8 cellular contexts compared by ENCODE assay signal in genomic region chr21:45011911-45012660, GRCh38.
A peak's percentile ranks its signal among the peaks of the same experiment; 100 is the strongest.
DNase-seq lines count a peak whose midpoint lies in the region; TF ChIP-seq lines count a peak whose summit lies in the region.

No MANE protein-coding gene starts in this region.

- H3K4me3 Mint-ChIP-seq in neural crest cell: no peak overlapping the region
- H3K4me3 Mint-ChIP-seq in activated T-cell treated with anti-CD3 and anti-CD28 coated beads, Interleukin-2, amount 50 U/mL, for 24 hours: no peak overlapping the region

- TF ChIP-seq CTCF in BJ (IDR thresholded peaks at IDR 0.05; ENCODE audit: insufficient read depth, low read depth, low read length): peak; percentile 46
- no peak for TF ChIP-seq CTCF in epithelial cell of esophagus (IDR thresholded peaks at IDR 0.05; ENCODE audit: insufficient read depth, low read depth, low read length, missing control alignments)
- peak; percentile 13 for TF ChIP-seq CTCF in neural crest cell (conservative IDR thresholded peaks at IDR 0.05)
- no peak for TF ChIP-seq CTCF in tibial nerve (IDR thresholded peaks at IDR 0.05)

- H3K36me3 ChIP-seq in BJ (ENCODE audit: control insufficient read depth, insufficient read depth, low read length) (no peaks in the 10 kb centered on the region), tibial nerve (no peaks in the 10 kb centered on the region)

- TF ChIP-seq EP300 in tibial nerve (IDR thresholded peaks at IDR 0.05): no peak

- no peak for TF ChIP-seq POLR2A in tibial nerve (IDR thresholded peaks at IDR 0.05)

- POLR2A ChIA-PET in BJ (lab: Charles Lee): no interaction called here

- no peaks in the 10 kb centered on the region for H3K36me3 Mint-ChIP-seq in neural crest cell (ENCODE audit: low read depth)
- H3K36me3 Mint-ChIP-seq in activated T-cell treated with anti-CD3 and anti-CD28 coated beads, Interleukin-2, amount 50 U/mL, for 24 hours (ENCODE audit: low read depth): no peaks in the 10 kb centered on the region

- H3K27me3 ChIP-seq in BJ (ENCODE audit: control insufficient read depth, insufficient read depth, low read length) (no peaks in the 10 kb centered on the region), tibial nerve (no peaks in the 10 kb centered on the region)

- no peaks in the 10 kb centered on the region for H3K9me3 Mint-ChIP-seq in neural crest cell
- H3K9me3 Mint-ChIP-seq in activated T-cell treated with anti-CD3 and anti-CD28 coated beads, Interleukin-2, amount 50 U/mL, for 24 hours: no peaks in the 10 kb centered on the region

- DNase-seq in BJ (ENCODE audit: low read depth) (peak; percentile 58), M059J (ENCODE audit: low read depth) (peak; percentile 98), epithelial cell of esophagus (ENCODE audit: low read depth) (peak; percentile 92), neural crest cell (ENCODE audit: low read depth, low spot score) (no peak), NCI-H187 treated with DMSO at 0.1 percent for 48 hours (lab: John Stamatoyannopoulos, UW) (no peak), tibial nerve (ENCODE audit: low spot score in 2 of 2) (no peak), NCI-H1930 (lab: John Stamatoyannopoulos, UW) (no peak)
- no peak for DNase-seq in activated T-cell treated with anti-CD3 and anti-CD28 coated beads, Interleukin-2, amount 50 U/mL, for 24 hours

- no peaks in the 10 kb centered on the region for H3K9me3 ChIP-seq in tibial nerve

- H3K27me3 Mint-ChIP-seq in neural crest cell (ENCODE audit: low read depth): peaks cover 62% of the 10 kb centered on the region
- H3K27me3 Mint-ChIP-seq in activated T-cell treated with anti-CD3 and anti-CD28 coated beads, Interleukin-2, amount 50 U/mL, for 24 hours: peaks cover 29% of the 10 kb centered on the region

- WGBS in tibial nerve, 2 donors: 53 to 71% methylated on average over 21 to 30 of the region's 30 CpGs

- no peak overlapping the region for H3K27ac ChIP-seq in tibial nerve

- H3K4me3 ChIP-seq in BJ (ENCODE audit: low read depth, low read length) (no peak overlapping the region), epithelial cell of esophagus (ENCODE audit: low read length) (no peak overlapping the region), tibial nerve (no peak overlapping the region)

- peak overlapping the region; percentile 64 for H3K27ac Mint-ChIP-seq in neural crest cell (ENCODE audit: unreplicated experiment)
- H3K27ac Mint-ChIP-seq in activated T-cell treated with anti-CD3 and anti-CD28 coated beads, Interleukin-2, amount 50 U/mL, for 24 hours: no peak overlapping the region

- H3K4me1 Mint-ChIP-seq in neural crest cell: peaks cover 69% of the 10 kb centered on the region
- no peaks in the 10 kb centered on the region for H3K4me1 Mint-ChIP-seq in activated T-cell treated with anti-CD3 and anti-CD28 coated beads, Interleukin-2, amount 50 U/mL, for 24 hours (ENCODE audit: low read depth)

- peaks cover 0 to 14% (median 0%) of the 10 kb centered on the region in 4 donors for H3K4me1 ChIP-seq in tibial nerve

- CTCF ChIA-PET in BJ (lab: Yijun Ruan, JAX): interaction anchor here (1.0 to 1.5 kb wide), 4 partner anchors 15 to 125 kb away, joined by 3 to 4 read pairs (median 4); no protein-coding TSS in a partner anchor

Comparison
In these comparisons a context has a peak if more than half of its experiments do, and no peak if none do; other contexts are left out.
1. DNase-seq: peak in BJ (single experiment), M059J (single experiment) and epithelial cell of esophagus (single experiment); none in neural crest cell (single experiment), NCI-H187 treated with DMSO at 0.1 percent for 48 hours (single experiment), activated T-cell treated with anti-CD3 and anti-CD28 coated beads, Interleukin-2, amount 50 U/mL, for 24 hours (single experiment), tibial nerve (0 of 2) and NCI-H1930 (0 of 2).
2. CTCF ChIP-seq: peak in BJ (single experiment) and neural crest cell (single experiment); none in epithelial cell of esophagus (single experiment) and tibial nerve (0 of 5).